In genomic region chr1:52057245-52057644, GRCh38 we compare ENCODE assay signal across 8 cellular contexts. TPM values are rescaled to one million over a fixed set of nuclear protein-coding genes. Genes with fewer than 3 reads are reported as not detected.
DNase-seq lines count a peak whose midpoint lies in the region; ATAC-seq and TF ChIP-seq lines count a peak whose summit lies in the region.

No MANE protein-coding gene starts in this region.

- TF ChIP-seq EP300 in tibial nerve (IDR thresholded peaks at IDR 0.05) = no peak

- no peaks in the 10 kb centered on the region for H3K27me3 Mint-ChIP-seq in activated T-cell treated with anti-CD3 and anti-CD28 coated beads, Interleukin-2, amount 50 U/mL, for 4 hours (ENCODE audit: low read depth)

- peaks cover 0 to 57% (median 32%) of the 10 kb centered on the region in 4 donors for H3K4me1 ChIP-seq in tibial nerve

- H3K4me1 Mint-ChIP-seq in activated T-cell treated with anti-CD3 and anti-CD28 coated beads, Interleukin-2, amount 50 U/mL, for 4 hours (ENCODE audit: low read depth) = peaks cover 50% of the 10 kb centered on the region

- peaks cover 0 to 29% (median 12%) of the 10 kb centered on the region in 3 donors for H3K36me3 ChIP-seq in tibial nerve

- H3K4me3 Mint-ChIP-seq in activated T-cell treated with anti-CD3 and anti-CD28 coated beads, Interleukin-2, amount 50 U/mL, for 4 hours = peak overlapping the region; percentile 97

- H3K9me3 Mint-ChIP-seq in activated T-cell treated with anti-CD3 and anti-CD28 coated beads, Interleukin-2, amount 50 U/mL, for 4 hours = no peaks in the 10 kb centered on the region
- H3K9me3 Mint-ChIP-seq in activated naive CD4-positive, alpha-beta T cell treated with anti-CD3 and anti-CD28 coated beads, Interleukin-2, amount 50 U/mL, for 72 hours = no peaks in the 10 kb centered on the region

- H3K27ac Mint-ChIP-seq in activated naive CD4-positive, alpha-beta T cell treated with anti-CD3 and anti-CD28 coated beads, Interleukin-2, amount 50 U/mL, for 72 hours = peak overlapping the region; percentile 96 to 99

- H3K36me3 Mint-ChIP-seq in activated T-cell treated with anti-CD3 and anti-CD28 coated beads, Interleukin-2, amount 50 U/mL, for 4 hours (ENCODE audit: insufficient read depth) = peaks cover 29% of the 10 kb centered on the region
- H3K36me3 Mint-ChIP-seq in activated naive CD4-positive, alpha-beta T cell treated with anti-CD3 and anti-CD28 coated beads, Interleukin-2, amount 50 U/mL, for 72 hours = peaks cover 43 to 49% of the 10 kb centered on the region in 2 donors

- DNase-seq in activated T-cell treated with anti-CD3 and anti-CD28 coated beads, Interleukin-2, amount 50 U/mL, for 4 hours = no peak
- DNase-seq in activated T-cell treated with anti-CD3 and anti-CD28 coated beads, Interleukin-2, amount 50 U/mL, for 48 hours = no peak
- DNase-seq in activated naive CD4-positive, alpha-beta T cell treated with anti-CD3 and anti-CD28 coated beads, Interleukin-2, amount 50 U/mL, for 72 hours (ENCODE audit: low spot score in 2 of 2) = no peak
- peak; percentile 13 for DNase-seq in left kidney (ENCODE audit: low read depth, low spot score)
- DNase-seq in tibial nerve (ENCODE audit: low spot score in 2 of 2) = no peak
- no peak for DNase-seq in UCSD-AML1 (lab: John Stamatoyannopoulos, UW; ENCODE audit: unreplicated experiment)
- no peak for DNase-seq in NCI-H128 (lab: John Stamatoyannopoulos, UW; ENCODE audit: unreplicated experiment)
- no peak for DNase-seq in COR-L47 (lab: John Stamatoyannopoulos, UW)

- H3K27me3 ChIP-seq in tibial nerve = no peaks in the 10 kb centered on the region

- peak overlapping the region; percentile 70 to 93 (median 82) for H3K4me3 ChIP-seq in tibial nerve

- H3K27ac ChIP-seq in tibial nerve = peak overlapping the region in 3 of 4 donors; percentile 91 to 98 (median 94)

- no peak for ATAC-seq in activated T-cell treated with anti-CD3 and anti-CD28 coated beads, Interleukin-2, amount 50 U/mL, for 4 hours
- no peak for ATAC-seq in activated naive CD4-positive, alpha-beta T cell treated with anti-CD3 and anti-CD28 coated beads, Interleukin-2, amount 50 U/mL, for 72 hours

- 4 to 10% methylated on average over 1 of the region's 1 CpG for WGBS in tibial nerve, 2 donors

- no peak for TF ChIP-seq POLR2A in tibial nerve (IDR thresholded peaks at IDR 0.05)

- no peak for TF ChIP-seq CTCF in tibial nerve (IDR thresholded peaks at IDR 0.05)

- H3K9me3 ChIP-seq in tibial nerve = no peaks in the 10 kb centered on the region

RNA-seq across cellular contexts. Expression of gene BTF3L4, which starts 1.1 kb away (rescaled TPM):
- total RNA-seq in activated T-cell treated with anti-CD3 and anti-CD28 coated beads, Interleukin-2, amount 50 U/mL, for 4 hours = 10 to 100 TPM; 48.9 to 52.7 (median 51.4) TPM
- 10 to 100 TPM; 28.8 to 29.9 TPM for total RNA-seq in activated naive CD4-positive, alpha-beta T cell treated with anti-CD3 and anti-CD28 coated beads, Interleukin-2, amount 50 U/mL, for 72 hours
- total RNA-seq in tibial nerve = 10 to 100 TPM; 30.6 to 46.5 (median 37.5) TPM

RNA-seq across cellular contexts. Expression of gene TXNDC12, which starts 2.3 kb away (rescaled TPM):
- 10 to 100 TPM; 27.2 to 34.8 (median 32.1) TPM for total RNA-seq in activated T-cell treated with anti-CD3 and anti-CD28 coated beads, Interleukin-2, amount 50 U/mL, for 4 hours
- total RNA-seq in activated naive CD4-positive, alpha-beta T cell treated with anti-CD3 and anti-CD28 coated beads, Interleukin-2, amount 50 U/mL, for 72 hours = 10 to 100 TPM; 42.8 to 45.0 TPM
- total RNA-seq in tibial nerve = 10 to 100 TPM; 32.7 to 65.6 (median 37.4) TPM

RNA-seq across cellular contexts. Expression of gene KTI12, which starts 23.6 kb away (rescaled TPM):
- 10 to 100 TPM; 26.4 to 27.1 (median 27.1) TPM for total RNA-seq in activated T-cell treated with anti-CD3 and anti-CD28 coated beads, Interleukin-2, amount 50 U/mL, for 4 hours
- total RNA-seq in activated naive CD4-positive, alpha-beta T cell treated with anti-CD3 and anti-CD28 coated beads, Interleukin-2, amount 50 U/mL, for 72 hours = 10 to 100 TPM; 12.2 to 12.3 TPM
- 10 to 100 TPM in 2 of 4 donors, 1 to 10 TPM in 2; 9.4 to 21.4 (median 10.7) TPM for total RNA-seq in tibial nerve
